Comparison of ENCODE assay signal across 17 cellular contexts in the genomic region with DNA sequence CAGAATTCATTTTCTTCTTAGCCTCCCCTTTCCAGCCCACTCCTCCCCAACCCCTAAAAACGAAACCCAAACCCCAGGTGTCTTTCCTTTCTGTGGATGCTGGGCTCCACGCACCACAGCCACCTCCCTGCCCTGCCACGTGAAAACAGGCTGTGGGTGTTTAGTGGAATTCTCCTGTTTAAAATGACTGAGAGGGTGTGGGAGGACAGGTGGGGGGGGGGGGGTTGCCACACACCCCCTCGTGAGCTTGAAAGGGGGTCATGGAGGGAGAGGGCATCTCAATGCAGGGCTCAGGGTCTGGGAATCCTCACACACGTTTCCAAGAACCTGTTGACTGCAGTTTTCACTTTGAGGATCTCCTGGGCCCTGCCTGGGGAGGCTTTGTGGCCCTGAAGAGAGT.
A peak's percentile ranks its signal among the peaks of the same experiment; 100 is the strongest.
DNase-seq lines count a peak whose midpoint lies in the region; ATAC-seq and TF ChIP-seq lines count a peak whose summit lies in the region.
"Had no signal": no experiment of that assay in that cellular context is flagged by ENCODE, and none has a peak within 500 bp of the region (broad histone marks: within the 10 kb centered on the region; RNA-seq: fewer than 3 reads in every experiment).

No MANE protein-coding gene starts in this region.

- 72 to 85% methylated on average over 5 of the region's 5 CpGs for WGBS in heart right ventricle, 2 donors

- BruUV-seq in OCI-LY7 (replicated peaks; lab: Mats Ljungman, UMichigan), result no TSS peak

- H3K36me3 ChIP-seq in heart right ventricle (peaks cover 0 to 2% (median 0%) of the 10 kb centered on the region in 9 donors), OCI-LY7 (ENCODE audit: insufficient read depth, low read length) (peaks cover 16% of the 10 kb centered on the region; the same call in 1 of the 2 replicates)

- H3K4me3 ChIP-seq in heart right ventricle, result no peak overlapping the region
- H3K4me3 ChIP-seq in OCI-LY7 (ENCODE audit: low read depth, low read length, poor library complexity, severe bottlenecking), result peak overlapping the region; percentile 85
- H3K4me3 ChIP-seq: skin epidermis had no signal

- TF ChIP-seq CTCF in heart right ventricle (IDR thresholded peaks at IDR 0.05), result no peak
- TF ChIP-seq CTCF in OCI-LY7 (conservative IDR thresholded peaks at IDR 0.05; ENCODE audit: low read length), result no peak
- no peak for TF ChIP-seq CTCF in HFFc6 (IDR thresholded peaks at IDR 0.05)

- DNase-seq in heart right ventricle, result no peak
- no peak for DNase-seq in cardiac septum (ENCODE audit: low spot score)
- no peak for DNase-seq in OCI-LY7 (ENCODE audit: low spot score)
- no peak for DNase-seq in SIG-M5 (lab: John Stamatoyannopoulos, UW)
- no peak for DNase-seq in NCI-H2081 treated with DMSO at 0.1 percent for 48 hours (lab: John Stamatoyannopoulos, UW)
- DNase-seq in HFFc6, result no peak
- DNase-seq: activated CD4-positive, alpha-beta T cell treated with anti-CD3 and anti-CD28 coated beads for 1 hour; amygdala; foreskin keratinocyte; kidney; NCI-H187; nephron progenitor cell had no signal

- H3K9me3 Mint-ChIP-seq in HFFc6, result no peaks in the 10 kb centered on the region
- H3K9me3 Mint-ChIP-seq: nephron progenitor cell had no signal

- no peak for ATAC-seq in heart right ventricle
- ATAC-seq: SK-N-SH treated with all-trans-retinoic acid at 6 μM for 48 hours had no signal

- H2AFZ ChIP-seq in OCI-LY7 (ENCODE audit: low read length), result no peak overlapping the region

- intact Hi-C loops in heart right ventricle (cut with DNase I), result loop anchor here in 1 of 10 donors (10.0 kb wide), 1 partner anchor 231 kb away; no protein-coding TSS in a partner anchor
- intact Hi-C loops in cardiac septum (cut with DNase I), result loop anchor here (10.0 kb wide), 1 partner anchor 181 kb away; no protein-coding TSS in a partner anchor
- intact Hi-C loops in OCI-LY7 (cut with micrococcal nuclease; ENCODE audit: unreplicated experiment), result loop anchor here (5.0 kb wide), 2 partner anchors 106 to 149 kb away; no protein-coding TSS in a partner anchor

- H3K4me1 Mint-ChIP-seq in HFFc6 (ENCODE audit: low read depth), result peaks cover 13% of the 10 kb centered on the region

- H3K4me2 ChIP-seq in OCI-LY7 (ENCODE audit: low read length), result peak overlapping the region; percentile 99
- H3K4me2 ChIP-seq: KMS-11 had no signal

- no peaks in the 10 kb centered on the region for H3K27me3 ChIP-seq in heart right ventricle

- H3K27me3 Mint-ChIP-seq in HFFc6 (ENCODE audit: insufficient read depth), result peaks cover 26% of the 10 kb centered on the region

- H3K27ac ChIP-seq in heart right ventricle (peak overlapping the region in 8 of 10 donors; percentile 58 to 88 (median 84)), OCI-LY7 (ENCODE audit: low read depth, low read length, poor library complexity, severe bottlenecking) (peak overlapping the region; percentile 98), cingulate gyrus (ENCODE audit: low read depth, low read length) (peak overlapping the region; percentile 50), temporal lobe (ENCODE audit: low read depth, low read length) (peak overlapping the region; percentile 98)
- H3K27ac ChIP-seq: foreskin keratinocyte, KMS-11 had no signal

- peaks cover 17 to 72% (median 46%) of the 10 kb centered on the region in 9 donors for H3K4me1 ChIP-seq in heart right ventricle
- peaks cover 57% of the 10 kb centered on the region for H3K4me1 ChIP-seq in OCI-LY7 (ENCODE audit: insufficient read depth, low read length, poor library complexity, severe bottlenecking)
- H3K4me1 ChIP-seq: foreskin keratinocyte had no signal

- no peaks in the 10 kb centered on the region for H3K36me3 Mint-ChIP-seq in HFFc6 (ENCODE audit: low read depth)

- CTCF ChIA-PET in OCI-LY7 (lab: Charles Lee; ENCODE audit: unreplicated experiment), result no interaction called here

- POLR2A ChIA-PET in OCI-LY7 (lab: Charles Lee), result interaction anchor here (1.1 to 9.2 kb wide), 2 partner anchors 54 to 66 kb away, joined by 3 to 65 read pairs; no protein-coding TSS in a partner anchor

- no peaks in the 10 kb centered on the region for H3K9me3 ChIP-seq in heart right ventricle
- no peaks in the 10 kb centered on the region for H3K9me3 ChIP-seq in OCI-LY7 (ENCODE audit: low read length)

- no peak overlapping the region for H3K4me3 Mint-ChIP-seq in HFFc6
- H3K4me3 Mint-ChIP-seq: nephron progenitor cell had no signal

- H3K79me2 ChIP-seq in OCI-LY7 (ENCODE audit: insufficient read depth, low read depth, low read length), result peaks cover 66% of the 10 kb centered on the region

- H3K9me2 ChIP-seq in OCI-LY7 (ENCODE audit: insufficient read depth, low read length), result no peaks in the 10 kb centered on the region

- H3K27ac Mint-ChIP-seq in HFFc6, result no peak overlapping the region
- H3K27ac Mint-ChIP-seq: nephron progenitor cell had no signal

- no peaks in the 10 kb centered on the region for H4K20me1 ChIP-seq in OCI-LY7 (ENCODE audit: insufficient read depth, low read length)
